8 cellular contexts compared by ENCODE assay signal in genomic region chr17:45019177-45019711, GRCh38. TPM values are rescaled to one million over a fixed set of nuclear protein-coding genes. Genes with fewer than 3 reads are reported as not detected.
DNase-seq lines count a peak whose midpoint lies in the region; ATAC-seq and TF ChIP-seq lines count a peak whose summit lies in the region.

No MANE protein-coding gene starts in this region.

- peak overlapping the region in 7 of 8 donors; percentile 85 to 91 (median 88) for H3K4me3 Mint-ChIP-seq in naive B cell

- no peaks in the 10 kb centered on the region for H3K9me3 ChIP-seq in thymus (ENCODE audit: control insufficient read depth)

- no peaks in the 10 kb centered on the region for H3K9me3 Mint-ChIP-seq in naive B cell

- ATAC-seq in esophagus mucosa, result peak; percentile 51
- ATAC-seq in naive B cell (ENCODE audit: low read depth in 2 of 2), result peak; percentile 8 to 15
- ATAC-seq in HG03025 (IDR thresholded peaks at IDR 0.05; ENCODE audit: low FRiP score, unreplicated experiment), result no peak

- DNase-seq in NCI-H2227 treated with DMSO at 0.1 percent for 48 hours (lab: John Stamatoyannopoulos, UW), result peak; percentile 19
- peak; percentile 73 for DNase-seq in activated CD8-positive, alpha-beta memory T cell treated with anti-CD3 and anti-CD28 coated beads, Interleukin-2, amount 50 U/mL, for 48 hours
- no peak for DNase-seq in naive B cell

- peaks cover 19% of the 10 kb centered on the region for H3K36me3 ChIP-seq in thymus (ENCODE audit: control insufficient read depth, insufficient read depth)

- H3K27ac Mint-ChIP-seq in naive B cell, result peak overlapping the region in 1 of 6 donors; percentile 88

- WGBS in thymus, result 3% methylated on average over 54 of the region's 54 CpGs

- peaks cover 0 to 13% of the 10 kb centered on the region in 2 donors for H3K36me3 Mint-ChIP-seq in naive B cell

- peak; percentile 91 for TF ChIP-seq CTCF in 22Rv1 (IDR thresholded peaks at IDR 0.05)
- TF ChIP-seq CTCF in GM12875 (IDR thresholded peaks at IDR 0.05; ENCODE audit: borderline replicate concordance, insufficient read depth, low read depth, low read length), result peak; percentile 54

- peaks cover 19 to 23% (median 23%) of the 10 kb centered on the region in 3 donors for H3K4me1 Mint-ChIP-seq in naive B cell

- H3K27ac ChIP-seq in 22Rv1 (peak overlapping the region; percentile 43; the same call in 1 of the 2 replicates), thymus (ENCODE audit: low read depth) (no peak overlapping the region)

- peaks cover 21% of the 10 kb centered on the region for H3K4me1 ChIP-seq in thymus (ENCODE audit: control insufficient read depth, insufficient read depth, low read length)

- peak overlapping the region; percentile 22 for H3K4me3 ChIP-seq in GM12875 (ENCODE audit: low read depth, low read length)
- peak overlapping the region; percentile 59 for H3K4me3 ChIP-seq in thymus (ENCODE audit: low read length)

- H3K27me3 ChIP-seq in thymus (ENCODE audit: control insufficient read depth, insufficient read depth), result peaks cover 38% of the 10 kb centered on the region

- peaks cover 41 to 57% (median 53%) of the 10 kb centered on the region in 3 donors for H3K27me3 Mint-ChIP-seq in naive B cell

RNA-seq across cellular contexts. Expression of gene DCAKD, which starts 32.2 kb away (rescaled TPM):
- total RNA-seq in esophagus mucosa, result 19.5 TPM
- polyA plus RNA-seq in naive B cell (ENCODE audit: low read depth in 6 of 6), result 10 to 100 TPM in 4 of 6 donors, 1 to 10 TPM in 2; 3.1 to 15.5 (median 11.1) TPM
- polyA plus RNA-seq in thymus, result 24.7 TPM

RNA-seq across cellular contexts. Expression of gene NMT1, which starts 41.9 kb away (rescaled TPM):
- total RNA-seq in esophagus mucosa, result 63.0 TPM
- polyA plus RNA-seq in naive B cell (ENCODE audit: low read depth in 6 of 6) (10 to 100 TPM; 29.2 to 98.6 (median 55.5) TPM), thymus (39.3 TPM)

RNA-seq across cellular contexts. Expression of gene C1QL1, which starts 51.1 kb away (rescaled TPM):
- 0.12 TPM for total RNA-seq in esophagus mucosa
- polyA plus RNA-seq in naive B cell (ENCODE audit: low read depth in 6 of 6), result not detected
- 0.23 TPM for polyA plus RNA-seq in thymus
